In genomic region chr9:127904518-127904887, GRCh38 we compare ENCODE assay signal across 8 cellular contexts. TPM values are rescaled to one million over a fixed set of nuclear protein-coding genes. Genes with fewer than 3 reads are reported as not detected.
A peak's percentile ranks its signal among the peaks of the same experiment; 100 is the strongest.
DNase-seq lines count a peak whose midpoint lies in the region; ATAC-seq and TF ChIP-seq lines count a peak whose summit lies in the region.

No MANE protein-coding gene starts in this region.

- WGBS in smooth muscle cell (ENCODE audit: low lambda C conversion rate): 79% methylated on average over 11 of the region's 11 CpGs

- H3K4me3 Mint-ChIP-seq in central memory CD8-positive, alpha-beta T cell: peak overlapping the region; percentile 94

- peak overlapping the region; percentile 67 for H3K27ac ChIP-seq in muscle layer of duodenum (ENCODE audit: low read length)
- H3K27ac ChIP-seq in smooth muscle cell (ENCODE audit: low read depth): no peak overlapping the region

- no peaks in the 10 kb centered on the region for H4K20me1 ChIP-seq in smooth muscle cell (ENCODE audit: low read depth)

- peak overlapping the region; percentile 100 for H3K27ac Mint-ChIP-seq in central memory CD8-positive, alpha-beta T cell (ENCODE audit: low read depth)

- H3K4me2 ChIP-seq in smooth muscle cell: no peak overlapping the region

- no peak for TF ChIP-seq CTCF in smooth muscle cell (IDR thresholded peaks at IDR 0.05; ENCODE audit: borderline replicate concordance, insufficient read depth, poor library complexity, severe bottlenecking)

- H3K4me3 ChIP-seq in muscle layer of duodenum (ENCODE audit: low read depth in 1 of 2, low read length in 2 of 2): no peak overlapping the region
- no peak overlapping the region for H3K4me3 ChIP-seq in smooth muscle cell

- H3K9me3 ChIP-seq in muscle layer of duodenum (ENCODE audit: control insufficient read depth in 1 of 2, low read length in 2 of 2): no peaks in the 10 kb centered on the region
- H3K9me3 ChIP-seq in smooth muscle cell (replicated peaks; ENCODE audit: low read depth): no peaks in the 10 kb centered on the region

- no peak for ATAC-seq in central memory CD8-positive, alpha-beta T cell (replicated peaks; ENCODE audit: extremely low read depth, poor library complexity, severe bottlenecking)

- H3K27me3 ChIP-seq in muscle layer of duodenum (ENCODE audit: low read depth, low read length) (no peaks in the 10 kb centered on the region), smooth muscle cell (ENCODE audit: low read depth) (no peaks in the 10 kb centered on the region)

- H3K27me3 Mint-ChIP-seq in central memory CD8-positive, alpha-beta T cell: no peaks in the 10 kb centered on the region

- peaks cover 34% of the 10 kb centered on the region for H3K4me1 Mint-ChIP-seq in central memory CD8-positive, alpha-beta T cell

- H3K9ac ChIP-seq in smooth muscle cell (ENCODE audit: low read depth): no peak overlapping the region

- DNase-seq in stimulated activated CD4-positive, alpha-beta T cell treated with anti-CD3 and anti-CD28 coated beads, Interleukin-4, amount 100 ng/mL, for 24 hours: peak; percentile 16
- DNase-seq in stimulated activated CD4-positive, alpha-beta T cell treated with anti-CD3 and anti-CD28 coated beads, Interleukin-2, amount 100 ng/mL, for 48 hours: no peak
- no peak for DNase-seq in central memory CD8-positive, alpha-beta T cell (ENCODE audit: low spot score in 2 of 2)
- DNase-seq in cerebellum (ENCODE audit: low spot score) (no peak), SHP77 (lab: John Stamatoyannopoulos, UW) (no peak), HPDE6-E6E7 (ENCODE audit: extremely low spot score) (no peak), smooth muscle cell (lab: John Stamatoyannopoulos, UW; ENCODE audit: unreplicated experiment) (no peak)

- H3K9me3 Mint-ChIP-seq in central memory CD8-positive, alpha-beta T cell: no peaks in the 10 kb centered on the region

- H3K36me3 ChIP-seq in muscle layer of duodenum (ENCODE audit: control insufficient read depth in 1 of 2, insufficient read depth in 2 of 2, low read length in 2 of 2) (peaks cover 0 to 14% of the 10 kb centered on the region in 2 donors), smooth muscle cell (ENCODE audit: low read depth) (no peaks in the 10 kb centered on the region)

- peaks cover 38% of the 10 kb centered on the region for H3K36me3 Mint-ChIP-seq in central memory CD8-positive, alpha-beta T cell (ENCODE audit: insufficient read depth)

- H3K4me1 ChIP-seq in muscle layer of duodenum (ENCODE audit: control insufficient read depth in 1 of 2, insufficient read depth in 2 of 2, low read length in 2 of 2): peaks cover 14 to 34% of the 10 kb centered on the region in 2 donors
- H3K4me1 ChIP-seq in smooth muscle cell (ENCODE audit: low read depth): peaks cover 12% of the 10 kb centered on the region

- no peaks in the 10 kb centered on the region for H3F3A ChIP-seq in smooth muscle cell (ENCODE audit: low read depth)

- H2AFZ ChIP-seq in smooth muscle cell (ENCODE audit: low read depth): no peak overlapping the region

- no peaks in the 10 kb centered on the region for H3K79me2 ChIP-seq in smooth muscle cell (ENCODE audit: low read depth)

RNA-seq across cellular contexts. Expression of gene ST6GALNAC6, which starts 5.1 kb away (rescaled TPM):
- total RNA-seq in cerebellum (18.8 TPM), smooth muscle cell (34.3 and 36.4 TPM in 2 replicates)
- polyA plus RNA-seq in smooth muscle cell: 48.8 and 65.8 TPM in 2 replicates

RNA-seq across cellular contexts. Expression of gene ST6GALNAC4, which starts 12.3 kb away (rescaled TPM):
- 9.0 TPM for total RNA-seq in cerebellum
- 5.3 and 22.5 TPM in 2 replicates for total RNA-seq in smooth muscle cell
- 12.1 and 13.6 TPM in 2 replicates for polyA plus RNA-seq in smooth muscle cell

RNA-seq across cellular contexts. Expression of gene PIP5KL1, which starts 26.1 kb away (rescaled TPM):
- total RNA-seq in cerebellum (3.5 TPM), smooth muscle cell (1.1 and 9.2 TPM in 2 replicates)
- polyA plus RNA-seq in smooth muscle cell: 2.7 and 9.7 TPM in 2 replicates

RNA-seq across cellular contexts. Expression of gene AK1, which starts 27.0 kb away (rescaled TPM):
- total RNA-seq in cerebellum (23.0 TPM), smooth muscle cell (22.2 and 52.4 TPM in 2 replicates)
- 97.8 and 115 TPM in 2 replicates for polyA plus RNA-seq in smooth muscle cell

RNA-seq across cellular contexts. Expression of gene DPM2, which starts 33.2 kb away (rescaled TPM):
- total RNA-seq in cerebellum (11.0 TPM), smooth muscle cell (23.6 and 26.0 TPM in 2 replicates)
- 68.5 and 72.8 TPM in 2 replicates for polyA plus RNA-seq in smooth muscle cell
